In the genomic region with DNA sequence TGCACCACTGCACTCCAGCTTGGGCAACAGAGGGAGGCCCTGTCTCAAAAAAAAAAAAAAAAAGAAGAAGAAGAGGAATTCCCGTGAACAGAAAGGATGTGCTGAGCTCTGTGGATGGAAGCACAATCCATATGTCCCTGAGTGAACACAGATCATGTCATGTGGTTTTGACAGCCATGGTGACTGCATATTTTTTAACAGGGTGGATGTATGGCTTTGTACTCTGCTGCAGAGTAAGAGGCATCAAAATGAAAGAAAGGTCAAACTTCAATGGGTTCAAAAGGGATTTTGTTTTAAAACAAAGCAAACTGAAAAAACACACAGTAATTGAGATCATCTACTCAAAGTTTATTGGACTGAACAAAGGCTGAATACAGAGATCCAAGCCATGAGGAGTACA, we compare ENCODE assay signal across 16 cellular contexts. TPM values are rescaled to one million over a fixed set of nuclear protein-coding genes. Genes with fewer than 3 reads are reported as not detected.
DNase-seq lines count a peak whose midpoint lies in the region; ATAC-seq and TF ChIP-seq lines count a peak whose summit lies in the region.
"Had no signal": no experiment of that assay in that cellular context is flagged by ENCODE, and none has a peak within 500 bp of the region (broad histone marks: within the 10 kb centered on the region; RNA-seq: fewer than 3 reads in every experiment).

No MANE protein-coding gene starts in this region.

- peak overlapping the region; percentile 67 for H3K27ac ChIP-seq in BLaER1
- H3K27ac ChIP-seq: 22Rv1 had no signal

- no peak for TF ChIP-seq CTCF in activated CD8-positive, alpha-beta T cell treated with anti-CD3 and anti-CD28 coated beads for 36 hours (IDR thresholded peaks at IDR 0.05)
- TF ChIP-seq CTCF in Loucy (conservative IDR thresholded peaks at IDR 0.05; ENCODE audit: low read length) (no peak), mucosa of descending colon (IDR thresholded peaks at IDR 0.05) (no peak)

- peaks cover 2% of the 10 kb centered on the region for H3K36me3 Mint-ChIP-seq in activated CD8-positive, alpha-beta T cell treated with anti-CD3 and anti-CD28 coated beads, Interleukin-2, amount 10 ng/mL, durations not matched to agents 7 days and 5 days (ENCODE audit: low read depth)
- H3K36me3 Mint-ChIP-seq in activated CD8-positive, alpha-beta T cell treated with anti-CD3 and anti-CD28 coated beads for 36 hours (ENCODE audit: low read depth): no peaks in the 10 kb centered on the region
- H3K36me3 Mint-ChIP-seq: IgD-negative memory B cell had no signal

- no peaks in the 10 kb centered on the region for H3K9me3 Mint-ChIP-seq in activated CD8-positive, alpha-beta T cell treated with anti-CD3 and anti-CD28 coated beads, Interleukin-2, amount 10 ng/mL, durations not matched to agents 7 days and 5 days (ENCODE audit: insufficient read depth)
- no peaks in the 10 kb centered on the region for H3K9me3 Mint-ChIP-seq in activated CD8-positive, alpha-beta T cell treated with anti-CD3 and anti-CD28 coated beads for 36 hours
- H3K9me3 Mint-ChIP-seq: CD4-positive, alpha-beta T cell; GM23338; IgD-negative memory B cell had no signal

- H4K20me1 ChIP-seq in BLaER1 (peaks cover 26% of the 10 kb centered on the region), Loucy (ENCODE audit: insufficient read depth, low read length, poor library complexity, severe bottlenecking) (no peaks in the 10 kb centered on the region)

- no peak for ATAC-seq in activated CD8-positive, alpha-beta T cell treated with anti-CD3 and anti-CD28 coated beads, Interleukin-2, amount 10 ng/mL, durations not matched to agents 7 days and 5 days
- ATAC-seq in activated CD8-positive, alpha-beta T cell treated with anti-CD3 and anti-CD28 coated beads for 36 hours: no peak
- peak; percentile 4 for ATAC-seq in mucosa of descending colon
- ATAC-seq: GM23338 had no signal

- peaks cover 6% of the 10 kb centered on the region; the same call in 1 of the 2 replicates for H3F3A ChIP-seq in Loucy (ENCODE audit: low read depth)

- CTCF ChIA-PET in activated CD8-positive, alpha-beta T cell treated with anti-CD3 and anti-CD28 coated beads, Interleukin-2, amount 10 ng/mL, durations not matched to agents 7 days and 5 days (lab: Charles Lee): interaction anchor here (1.2 to 3.0 kb wide), 3 partner anchors 55 to 156 kb away, joined by 5 to 22 read pairs (median 11); no protein-coding TSS in a partner anchor
- CTCF ChIA-PET in activated CD8-positive, alpha-beta T cell treated with anti-CD3 and anti-CD28 coated beads for 36 hours (lab: Charles Lee): interaction anchor here (0.9 kb wide), 1 partner anchor 55 kb away, joined by 3 read pairs; no protein-coding TSS in a partner anchor

- peaks cover 2% of the 10 kb centered on the region for H3K27me3 Mint-ChIP-seq in activated CD8-positive, alpha-beta T cell treated with anti-CD3 and anti-CD28 coated beads, Interleukin-2, amount 10 ng/mL, durations not matched to agents 7 days and 5 days (ENCODE audit: low read depth)
- no peaks in the 10 kb centered on the region for H3K27me3 Mint-ChIP-seq in activated CD8-positive, alpha-beta T cell treated with anti-CD3 and anti-CD28 coated beads for 36 hours
- H3K27me3 Mint-ChIP-seq: CD4-positive, alpha-beta T cell had no signal

- H3K4me1 Mint-ChIP-seq in activated CD8-positive, alpha-beta T cell treated with anti-CD3 and anti-CD28 coated beads, Interleukin-2, amount 10 ng/mL, durations not matched to agents 7 days and 5 days (ENCODE audit: low read depth): peaks cover 10% of the 10 kb centered on the region
- peaks cover 5% of the 10 kb centered on the region for H3K4me1 Mint-ChIP-seq in activated CD8-positive, alpha-beta T cell treated with anti-CD3 and anti-CD28 coated beads for 36 hours (ENCODE audit: low read depth)
- H3K4me1 Mint-ChIP-seq: IgD-negative memory B cell had no signal

- intact Hi-C loops in activated CD8-positive, alpha-beta T cell treated with anti-CD3 and anti-CD28 coated beads for 36 hours (cut with micrococcal nuclease): no loop called here
- intact Hi-C loops in mucosa of descending colon (cut with DNase I, micrococcal nuclease): no loop called here

- H3K4me2 ChIP-seq in BLaER1: peak overlapping the region; percentile 83
- peak overlapping the region; percentile 74 for H3K4me2 ChIP-seq in Loucy (ENCODE audit: low read depth, low read length, poor library complexity, severe bottlenecking)
- H3K4me2 ChIP-seq: GM23338 had no signal

- no peaks in the 10 kb centered on the region for H3K9me3 ChIP-seq in BLaER1
- H3K9me3 ChIP-seq in Loucy (ENCODE audit: insufficient read depth, low read depth, low read length): no peaks in the 10 kb centered on the region
- no peaks in the 10 kb centered on the region for H3K9me3 ChIP-seq in mucosa of descending colon

- H3K9ac ChIP-seq in BLaER1 (peak overlapping the region; percentile 31), Loucy (ENCODE audit: low read depth, low read length, poor library complexity, severe bottlenecking) (peak overlapping the region; percentile 69)

- no peak for DNase-seq in activated CD8-positive, alpha-beta T cell treated with anti-CD3 and anti-CD28 coated beads, Interleukin-2, amount 10 ng/mL, durations not matched to agents 7 days and 5 days
- DNase-seq in activated CD8-positive, alpha-beta T cell treated with anti-CD3 and anti-CD28 coated beads for 36 hours: no peak
- DNase-seq in mucosa of descending colon (no peak), NCI-H1105 (lab: John Stamatoyannopoulos, UW) (no peak), NCI-H2029 treated with DMSO at 0.1 percent for 48 hours (lab: John Stamatoyannopoulos, UW) (no peak), iPS-NIHi11 (ENCODE audit: low spot score) (no peak)
- DNase-seq: CD4-positive, alpha-beta T cell; DMS79; EL; H7 had no signal

- 0 out of 2 replicates have a peak, but pooled peaks cover 3% of the 10 kb centered on the region for H3K79me2 ChIP-seq in Loucy (ENCODE audit: insufficient read depth, low read length)

- H3K27ac Mint-ChIP-seq in activated CD8-positive, alpha-beta T cell treated with anti-CD3 and anti-CD28 coated beads, Interleukin-2, amount 10 ng/mL, durations not matched to agents 7 days and 5 days: peak overlapping the region; percentile 55
- no peak overlapping the region for H3K27ac Mint-ChIP-seq in activated CD8-positive, alpha-beta T cell treated with anti-CD3 and anti-CD28 coated beads for 36 hours
- H3K27ac Mint-ChIP-seq: CD4-positive, alpha-beta T cell; GM23338; IgD-negative memory B cell had no signal

- POLR2A ChIA-PET in activated CD8-positive, alpha-beta T cell treated with anti-CD3 and anti-CD28 coated beads, Interleukin-2, amount 10 ng/mL, durations not matched to agents 7 days and 5 days (lab: Charles Lee): no interaction called here
- POLR2A ChIA-PET in activated CD8-positive, alpha-beta T cell treated with anti-CD3 and anti-CD28 coated beads for 36 hours (lab: Charles Lee): no interaction called here

- no peak overlapping the region for H2AFZ ChIP-seq in Loucy (ENCODE audit: low read length)
- H2AFZ ChIP-seq: GM23338 had no signal

- H3K4me3 Mint-ChIP-seq in activated CD8-positive, alpha-beta T cell treated with anti-CD3 and anti-CD28 coated beads, Interleukin-2, amount 10 ng/mL, durations not matched to agents 7 days and 5 days: no peak overlapping the region
- H3K4me3 Mint-ChIP-seq in activated CD8-positive, alpha-beta T cell treated with anti-CD3 and anti-CD28 coated beads for 36 hours: no peak overlapping the region
- H3K4me3 Mint-ChIP-seq: CD4-positive, alpha-beta T cell; GM23338; IgD-negative memory B cell had no signal

- H3K36me3 ChIP-seq in BLaER1 (peaks cover 12% of the 10 kb centered on the region), Loucy (ENCODE audit: insufficient read depth, low read length) (no peaks in the 10 kb centered on the region), mucosa of descending colon (ENCODE audit: low read depth) (no peaks in the 10 kb centered on the region)

- H3K27me3 ChIP-seq in BLaER1 (no peaks in the 10 kb centered on the region), Loucy (ENCODE audit: insufficient read depth, low read length, poor library complexity, severe bottlenecking) (no peaks in the 10 kb centered on the region)

- peaks cover 72% of the 10 kb centered on the region for H3K4me1 ChIP-seq in BLaER1
- peaks cover 51% of the 10 kb centered on the region for H3K4me1 ChIP-seq in Loucy (ENCODE audit: insufficient read depth, low read length, poor library complexity, severe bottlenecking)
- H3K4me1 ChIP-seq in mucosa of descending colon (ENCODE audit: low read depth): peaks cover 18% of the 10 kb centered on the region

- no peaks in the 10 kb centered on the region for H3K9me2 ChIP-seq in Loucy (replicated peaks; ENCODE audit: low read depth, low read length)

- H3K4me3 ChIP-seq in BLaER1 (no peak overlapping the region), Loucy (ENCODE audit: low read length, poor library complexity, severe bottlenecking) (no peak overlapping the region), mucosa of descending colon (no peak overlapping the region)
- H3K4me3 ChIP-seq: GM23338 had no signal

RNA-seq across cellular contexts. Expression of a gene that starts 31.5 kb away (rescaled TPM):
- 10 to 100 TPM; 12.4 to 13.3 TPM for total RNA-seq in activated CD8-positive, alpha-beta T cell treated with anti-CD3 and anti-CD28 coated beads, Interleukin-2, amount 10 ng/mL, durations not matched to agents 7 days and 5 days
- 1 to 10 TPM; 8.4 to 8.6 TPM for total RNA-seq in activated CD8-positive, alpha-beta T cell treated with anti-CD3 and anti-CD28 coated beads for 36 hours
- total RNA-seq in mucosa of descending colon: 100 to 1,000 TPM in 1 of 3 donors, 10 to 100 TPM in 2; 11.4 to 214 (median 24.5) TPM

RNA-seq across cellular contexts. Expression of a gene that starts 35.7 kb away (rescaled TPM):
- not detected for total RNA-seq in activated CD8-positive, alpha-beta T cell treated with anti-CD3 and anti-CD28 coated beads, Interleukin-2, amount 10 ng/mL, durations not matched to agents 7 days and 5 days
- total RNA-seq in activated CD8-positive, alpha-beta T cell treated with anti-CD3 and anti-CD28 coated beads for 36 hours: not detected
- 100 to 1,000 TPM in 2 of 3 donors, 10 to 100 TPM in 1; 90.2 to 363 (median 336) TPM for total RNA-seq in mucosa of descending colon
- total RNA-seq: A673, GM23338, H7 had no signal

RNA-seq across cellular contexts. Expression of a gene that starts 47.2 kb away (rescaled TPM):
- total RNA-seq in activated CD8-positive, alpha-beta T cell treated with anti-CD3 and anti-CD28 coated beads, Interleukin-2, amount 10 ng/mL, durations not matched to agents 7 days and 5 days: 10 to 100 TPM; 59.3 to 61.2 TPM
- 10 to 100 TPM; 77.9 to 80.3 TPM for total RNA-seq in activated CD8-positive, alpha-beta T cell treated with anti-CD3 and anti-CD28 coated beads for 36 hours
- total RNA-seq in mucosa of descending colon: 10 to 100 TPM; 27.0 to 56.3 (median 30.3) TPM

RNA-seq across cellular contexts. Expression of a gene that starts 47.4 kb away (rescaled TPM):
- total RNA-seq in activated CD8-positive, alpha-beta T cell treated with anti-CD3 and anti-CD28 coated beads, Interleukin-2, amount 10 ng/mL, durations not matched to agents 7 days and 5 days: 10 to 100 TPM; 39.6 to 44.7 TPM
- total RNA-seq in activated CD8-positive, alpha-beta T cell treated with anti-CD3 and anti-CD28 coated beads for 36 hours: 10 to 100 TPM; 30.7 to 30.9 TPM
- 10 to 100 TPM; 22.5 to 30.4 (median 28.7) TPM for total RNA-seq in mucosa of descending colon

RNA-seq across cellular contexts. Expression of a gene that starts 57.9 kb away (rescaled TPM):
- total RNA-seq in activated CD8-positive, alpha-beta T cell treated with anti-CD3 and anti-CD28 coated beads, Interleukin-2, amount 10 ng/mL, durations not matched to agents 7 days and 5 days: 100 to 1,000 TPM; 420 to 444 TPM
- total RNA-seq in activated CD8-positive, alpha-beta T cell treated with anti-CD3 and anti-CD28 coated beads for 36 hours: 100 to 1,000 TPM; 344 to 364 TPM
- 100 to 1,000 TPM; 130 to 166 (median 134) TPM for total RNA-seq in mucosa of descending colon

Comparison
In these comparisons a context has a peak if more than half of its experiments do, and no peak if none do; other contexts are left out.
1. RNA of a gene that starts 35.7 kb away (total RNA-seq): 90.2 to 363 TPM in mucosa of descending colon; not detected in activated CD8-positive, alpha-beta T cell treated with anti-CD3 and anti-CD28 coated beads, Interleukin-2, amount 10 ng/mL, durations not matched to agents 7 days and 5 days and not detected in activated CD8-positive, alpha-beta T cell treated with anti-CD3 and anti-CD28 coated beads for 36 hours; every median in the first group is over 10 times any median in the second.